ENCODE assay signal across 27 cellular contexts in genomic region chr2:44562737-44563136, GRCh38.
"Had no signal": no experiment of that assay in that cellular context is flagged by ENCODE, and none has a peak within 500 bp of the region (broad histone marks: within the 10 kb centered on the region; RNA-seq: fewer than 3 reads in every experiment).

No MANE protein-coding gene starts in this region.

- FAIRE-seq: endometrium, islet of Langerhans had no signal

- H3K36me3 ChIP-seq: heart right ventricle, left lung, neural progenitor cell, sigmoid colon, stomach, thyroid gland, vagina had no signal

- H3K27me3 Mint-ChIP-seq: effector memory CD8-positive, alpha-beta T cell; naive thymus-derived CD4-positive, alpha-beta T cell; progenitor cell of endocrine pancreas had no signal

- H3K27ac Mint-ChIP-seq: effector memory CD8-positive, alpha-beta T cell; mesothelial cell of epicardium; naive thymus-derived CD4-positive, alpha-beta T cell; nephron; neural progenitor cell; progenitor cell of endocrine pancreas; stimulated activated effector memory CD8-positive, alpha-beta T cell treated with anti-CD3 and anti-CD28 coated beads, Interleukin-12 subunit alpha, Interleukin-12 subunit beta, amount 100 ng/mL, for 72 hours had no signal

- H3K4me1 Mint-ChIP-seq: stimulated activated effector memory CD8-positive, alpha-beta T cell treated with anti-CD3 and anti-CD28 coated beads, Interleukin-12 subunit alpha, Interleukin-12 subunit beta, amount 100 ng/mL, for 72 hours had no signal

- H3K9ac ChIP-seq: neural progenitor cell, parathyroid adenoma had no signal

- ATAC-seq: effector memory CD8-positive, alpha-beta T cell; heart right ventricle; left cardiac atrium; left lung; naive thymus-derived CD4-positive, alpha-beta T cell; stimulated activated effector memory CD8-positive, alpha-beta T cell treated with anti-CD3 and anti-CD28 coated beads, Interleukin-12 subunit alpha, Interleukin-12 subunit beta, amount 100 ng/mL, for 72 hours had no signal

- H3K27me3 ChIP-seq: esophagus squamous epithelium, heart right ventricle, left lung, neural progenitor cell, sigmoid colon, stomach, thyroid gland, vagina had no signal

- H3K9me3 Mint-ChIP-seq: effector memory CD8-positive, alpha-beta T cell; naive thymus-derived CD4-positive, alpha-beta T cell; nephron; neural progenitor cell; stimulated activated effector memory CD8-positive, alpha-beta T cell treated with anti-CD3 and anti-CD28 coated beads, Interleukin-12 subunit alpha, Interleukin-12 subunit beta, amount 100 ng/mL, for 72 hours had no signal

- H3K4me2 ChIP-seq: neural progenitor cell had no signal

- DNase-seq: effector memory CD8-positive, alpha-beta T cell; erythroblast; esophagus squamous epithelium; foreskin melanocyte; glutamatergic neuron; heart right ventricle; hippocampal formation; left cardiac atrium; mesenchymal stem cell; naive thymus-derived CD4-positive, alpha-beta T cell; sigmoid colon; stimulated activated CD4-positive, alpha-beta T cell treated with anti-CD3 and anti-CD28 coated beads, Interleukin-2, amount 100 ng/mL, for 24 hours; stimulated activated CD4-positive, alpha-beta T cell treated with anti-CD3 and anti-CD28 coated beads, Interleukin-4, amount 100 ng/mL, for 24 hours; stimulated activated naive CD4-positive, alpha-beta T cell treated with Interleukin-2 at 50 U/mL for 16 hours; stomach; thyroid gland; trophoblast cell had no signal

- H3K4me3 ChIP-seq: esophagus squamous epithelium, heart right ventricle, left lung, neural progenitor cell, sigmoid colon, stomach, thyroid gland, vagina had no signal

- H3K4me1 ChIP-seq: heart right ventricle, left lung, parathyroid adenoma, sigmoid colon, thyroid gland, vagina had no signal

- H3K9me3 ChIP-seq: esophagus squamous epithelium, heart right ventricle, left lung, sigmoid colon, stomach, thyroid gland, vagina had no signal

- H3K27ac ChIP-seq: esophagus squamous epithelium, heart right ventricle, left lung, neural progenitor cell, parathyroid adenoma, sigmoid colon, stomach, thyroid gland, vagina had no signal

- H3K36me3 Mint-ChIP-seq: mesothelial cell of epicardium; neural progenitor cell; stimulated activated effector memory CD8-positive, alpha-beta T cell treated with anti-CD3 and anti-CD28 coated beads, Interleukin-12 subunit alpha, Interleukin-12 subunit beta, amount 100 ng/mL, for 72 hours had no signal

- H2AFZ ChIP-seq: neural progenitor cell, parathyroid adenoma had no signal

- H3K79me2 ChIP-seq: parathyroid adenoma had no signal

- H3K4me3 Mint-ChIP-seq: effector memory CD8-positive, alpha-beta T cell; mesothelial cell of epicardium; naive thymus-derived CD4-positive, alpha-beta T cell; nephron; neural progenitor cell; stimulated activated effector memory CD8-positive, alpha-beta T cell treated with anti-CD3 and anti-CD28 coated beads, Interleukin-12 subunit alpha, Interleukin-12 subunit beta, amount 100 ng/mL, for 72 hours had no signal
